Comparison of ENCODE assay signal across 1 cellular context in the genomic region with DNA sequence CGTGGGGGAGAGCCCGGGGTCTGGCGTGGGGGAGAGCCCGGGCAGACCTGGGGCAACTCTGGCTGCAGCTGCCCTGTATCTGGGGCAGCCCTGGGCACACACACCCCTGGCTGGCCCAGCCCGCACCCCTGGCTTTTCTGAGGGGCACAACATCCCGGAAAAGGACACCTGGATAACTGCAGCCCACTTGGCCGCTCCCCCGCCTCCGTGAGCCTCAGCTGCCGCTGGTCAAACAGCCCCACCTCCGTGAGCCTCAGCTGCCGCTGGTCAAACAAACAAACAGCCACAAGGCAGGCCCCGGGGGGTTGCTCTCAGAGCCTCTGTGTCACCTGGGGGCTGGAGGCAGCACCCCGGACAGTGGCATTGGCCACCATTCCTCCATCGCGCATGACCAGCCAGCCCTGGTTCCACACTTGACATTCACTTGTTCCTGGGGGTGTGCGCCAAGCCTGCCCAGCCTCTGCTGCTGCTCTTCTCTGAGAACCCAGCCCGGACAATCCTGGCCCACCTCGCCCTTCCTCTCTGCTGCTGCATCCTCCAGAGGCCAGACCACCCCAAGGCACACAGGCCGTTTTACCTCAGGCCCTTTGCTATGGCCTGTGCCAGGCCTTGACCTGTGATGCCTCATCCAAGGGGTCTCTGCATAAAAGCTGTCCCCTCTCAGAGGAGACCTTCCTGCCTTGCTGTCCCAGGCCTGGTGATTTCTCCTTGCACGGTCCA.
TF ChIP-seq lines count a peak whose summit lies in the region.

No MANE protein-coding gene starts in this region.

TF ChIP-seq in HEK293, 187 proteins besides CTCF, POLR2A, EP300 and RAD21 (continued from another document):
- TF ChIP-seq, protein P1, sequence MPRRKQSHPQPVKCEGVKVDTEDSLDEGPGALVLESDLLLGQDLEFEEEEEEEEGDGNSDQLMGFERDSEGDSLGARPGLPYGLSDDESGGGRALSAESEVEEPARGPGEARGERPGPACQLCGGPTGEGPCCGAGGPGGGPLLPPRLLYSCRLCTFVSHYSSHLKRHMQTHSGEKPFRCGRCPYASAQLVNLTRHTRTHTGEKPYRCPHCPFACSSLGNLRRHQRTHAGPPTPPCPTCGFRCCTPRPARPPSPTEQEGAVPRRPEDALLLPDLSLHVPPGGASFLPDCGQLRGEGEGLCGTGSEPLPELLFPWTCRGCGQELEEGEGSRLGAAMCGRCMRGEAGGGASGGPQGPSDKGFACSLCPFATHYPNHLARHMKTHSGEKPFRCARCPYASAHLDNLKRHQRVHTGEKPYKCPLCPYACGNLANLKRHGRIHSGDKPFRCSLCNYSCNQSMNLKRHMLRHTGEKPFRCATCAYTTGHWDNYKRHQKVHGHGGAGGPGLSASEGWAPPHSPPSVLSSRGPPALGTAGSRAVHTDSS (tag by site-specific recombination; IDR thresholded peaks at IDR 0.05): no peak
- peak; percentile 73 for TF ChIP-seq ZIC2 (tag by site-specific recombination; IDR thresholded peaks at IDR 0.05)
- TF ChIP-seq ZNF433 (tag by site-specific recombination; IDR thresholded peaks at IDR 0.05; ENCODE audit: low read depth): no peak
- TF ChIP-seq, protein P2, sequence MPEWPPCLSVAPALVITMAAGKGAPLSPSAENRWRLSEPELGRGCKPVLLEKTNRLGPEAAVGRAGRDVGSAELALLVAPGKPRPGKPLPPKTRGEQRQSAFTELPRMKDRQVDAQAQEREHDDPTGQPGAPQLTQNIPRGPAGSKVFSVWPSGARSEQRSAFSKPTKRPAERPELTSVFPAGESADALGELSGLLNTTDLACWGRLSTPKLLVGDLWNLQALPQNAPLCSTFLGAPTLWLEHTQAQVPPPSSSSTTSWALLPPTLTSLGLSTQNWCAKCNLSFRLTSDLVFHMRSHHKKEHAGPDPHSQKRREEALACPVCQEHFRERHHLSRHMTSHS (tag by site-specific recombination; IDR thresholded peaks at IDR 0.05): no peak
- TF ChIP-seq ZNF324 (tag by site-specific recombination; IDR thresholded peaks at IDR 0.05): no peak
- no peak for TF ChIP-seq ZNF274 (IDR thresholded peaks at IDR 0.05; ENCODE audit: low read length)
- TF ChIP-seq ZNF274 (tag by site-specific recombination; IDR thresholded peaks at IDR 0.05; ENCODE audit: borderline replicate concordance): no peak
- TF ChIP-seq GLIS2 (tag by site-specific recombination; IDR thresholded peaks at IDR 0.05): peak; percentile 59
- TF ChIP-seq ZNF302 (tag by site-specific recombination; IDR thresholded peaks at IDR 0.05; ENCODE audit: low read depth): no peak
- TF ChIP-seq GLIS1 (tag by site-specific recombination; IDR thresholded peaks at IDR 0.05): peak; percentile 77
- TF ChIP-seq, protein P3, sequence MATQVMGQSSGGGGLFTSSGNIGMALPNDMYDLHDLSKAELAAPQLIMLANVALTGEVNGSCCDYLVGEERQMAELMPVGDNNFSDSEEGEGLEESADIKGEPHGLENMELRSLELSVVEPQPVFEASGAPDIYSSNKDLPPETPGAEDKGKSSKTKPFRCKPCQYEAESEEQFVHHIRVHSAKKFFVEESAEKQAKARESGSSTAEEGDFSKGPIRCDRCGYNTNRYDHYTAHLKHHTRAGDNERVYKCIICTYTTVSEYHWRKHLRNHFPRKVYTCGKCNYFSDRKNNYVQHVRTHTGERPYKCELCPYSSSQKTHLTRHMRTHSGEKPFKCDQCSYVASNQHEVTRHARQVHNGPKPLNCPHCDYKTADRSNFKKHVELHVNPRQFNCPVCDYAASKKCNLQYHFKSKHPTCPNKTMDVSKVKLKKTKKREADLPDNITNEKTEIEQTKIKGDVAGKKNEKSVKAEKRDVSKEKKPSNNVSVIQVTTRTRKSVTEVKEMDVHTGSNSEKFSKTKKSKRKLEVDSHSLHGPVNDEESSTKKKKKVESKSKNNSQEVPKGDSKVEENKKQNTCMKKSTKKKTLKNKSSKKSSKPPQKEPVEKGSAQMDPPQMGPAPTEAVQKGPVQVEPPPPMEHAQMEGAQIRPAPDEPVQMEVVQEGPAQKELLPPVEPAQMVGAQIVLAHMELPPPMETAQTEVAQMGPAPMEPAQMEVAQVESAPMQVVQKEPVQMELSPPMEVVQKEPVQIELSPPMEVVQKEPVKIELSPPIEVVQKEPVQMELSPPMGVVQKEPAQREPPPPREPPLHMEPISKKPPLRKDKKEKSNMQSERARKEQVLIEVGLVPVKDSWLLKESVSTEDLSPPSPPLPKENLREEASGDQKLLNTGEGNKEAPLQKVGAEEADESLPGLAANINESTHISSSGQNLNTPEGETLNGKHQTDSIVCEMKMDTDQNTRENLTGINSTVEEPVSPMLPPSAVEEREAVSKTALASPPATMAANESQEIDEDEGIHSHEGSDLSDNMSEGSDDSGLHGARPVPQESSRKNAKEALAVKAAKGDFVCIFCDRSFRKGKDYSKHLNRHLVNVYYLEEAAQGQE (tag by site-specific recombination; IDR thresholded peaks at IDR 0.05): peak; percentile 97
